In genomic region chr16:14509055-14509454, GRCh38 we compare ENCODE assay signal across 1 cellular context.
TF ChIP-seq lines count a peak whose summit lies in the region.

No MANE protein-coding gene starts in this region.

TF ChIP-seq in HepG2, 621 proteins besides CTCF, POLR2A, EP300 and RAD21 (continued from another document and continues in another):
- no peak for TF ChIP-seq ZNF800 (CRISPR knock-in tag; IDR thresholded peaks at IDR 0.05)
- no peak for TF ChIP-seq FOXP1 (IDR thresholded peaks at IDR 0.05)
- TF ChIP-seq FOXP1 (CRISPR knock-in tag; IDR thresholded peaks at IDR 0.05), result 0 out of 2 replicates have a peak, but pooled peaks have one; percentile 39
- no peak for TF ChIP-seq MIXL1 (CRISPR knock-in tag; IDR thresholded peaks at IDR 0.05)
- TF ChIP-seq ZMAT3 (CRISPR knock-in tag; conservative IDR thresholded peaks at IDR 0.05), result no peak
- TF ChIP-seq YEATS2 (CRISPR knock-in tag; IDR thresholded peaks at IDR 0.05; ENCODE audit: borderline replicate concordance), result no peak
- TF ChIP-seq NFIB (CRISPR knock-in tag; IDR thresholded peaks at IDR 0.05; ENCODE audit: borderline replicate concordance), result no peak
- TF ChIP-seq MBD4 (IDR thresholded peaks at IDR 0.05; ENCODE audit: borderline replicate concordance, low read length), result no peak
- TF ChIP-seq SRSF9 (IDR thresholded peaks at IDR 0.05; ENCODE audit: borderline replicate concordance, insufficient read depth, low read depth, low read length, poor library complexity, severe bottlenecking), result no peak
- TF ChIP-seq TFAP4 (IDR thresholded peaks at IDR 0.05; ENCODE audit: borderline replicate concordance, low read depth), result peak; percentile 63; the same call in 1 of the 2 replicates
- no peak for TF ChIP-seq KMT2A (CRISPR knock-in tag; IDR thresholded peaks at IDR 0.05)
- TF ChIP-seq PHF8 (CRISPR knock-in tag; IDR thresholded peaks at IDR 0.05), result no peak
- no peak for TF ChIP-seq AFF4 (CRISPR knock-in tag; IDR thresholded peaks at IDR 0.05)
- no peak for TF ChIP-seq ZNF773 (CRISPR knock-in tag; IDR thresholded peaks at IDR 0.05; ENCODE audit: borderline replicate concordance)
- TF ChIP-seq THAP11 (CRISPR knock-in tag; IDR thresholded peaks at IDR 0.05), result no peak
- peak; percentile 34; the same call in 1 of the 2 replicates for TF ChIP-seq ZNF580 (CRISPR knock-in tag; IDR thresholded peaks at IDR 0.05; ENCODE audit: borderline replicate concordance, low read depth)
- no peak for TF ChIP-seq ZNF33B (CRISPR knock-in tag; IDR thresholded peaks at IDR 0.05)
- no peak for TF ChIP-seq MED13 (CRISPR knock-in tag; IDR thresholded peaks at IDR 0.05)
- no peak for TF ChIP-seq ZNF724P (CRISPR knock-in tag; IDR thresholded peaks at IDR 0.05; ENCODE audit: borderline replicate concordance)
- TF ChIP-seq ZNF547 (CRISPR knock-in tag; IDR thresholded peaks at IDR 0.05), result no peak
- no peak for TF ChIP-seq RFXAP (CRISPR knock-in tag; IDR thresholded peaks at IDR 0.05; ENCODE audit: borderline replicate concordance)
- no peak for TF ChIP-seq HOMEZ (CRISPR knock-in tag; IDR thresholded peaks at IDR 0.05; ENCODE audit: low read depth)
- TF ChIP-seq ZNF83 (CRISPR knock-in tag; IDR thresholded peaks at IDR 0.05; ENCODE audit: borderline replicate concordance), result no peak
- no peak for TF ChIP-seq CAMTA2 (CRISPR knock-in tag; IDR thresholded peaks at IDR 0.05; ENCODE audit: borderline replicate concordance)
- TF ChIP-seq PBX3 (CRISPR knock-in tag; IDR thresholded peaks at IDR 0.05; ENCODE audit: borderline replicate concordance), result no peak
- TF ChIP-seq HMG20A (CRISPR knock-in tag; IDR thresholded peaks at IDR 0.05; ENCODE audit: borderline replicate concordance), result peak; percentile 23; the same call in 1 of the 2 replicates
- TF ChIP-seq ZNF850 (CRISPR knock-in tag; conservative IDR thresholded peaks at IDR 0.05), result no peak
- no peak for TF ChIP-seq KLF12 (CRISPR knock-in tag; IDR thresholded peaks at IDR 0.05; ENCODE audit: borderline replicate concordance)
- peak; percentile 38; the same call in 1 of the 2 replicates for TF ChIP-seq GATAD2A (CRISPR knock-in tag; IDR thresholded peaks at IDR 0.05)
- no peak for TF ChIP-seq PBX2 (CRISPR knock-in tag; IDR thresholded peaks at IDR 0.05)
- no peak for TF ChIP-seq ZNF17 (CRISPR knock-in tag; IDR thresholded peaks at IDR 0.05)
- peak; percentile 42; the same call in 1 of the 2 replicates for TF ChIP-seq FOXA3 (CRISPR knock-in tag; IDR thresholded peaks at IDR 0.05)
- TF ChIP-seq ZNF142 (CRISPR knock-in tag; IDR thresholded peaks at IDR 0.05), result no peak
- no peak for TF ChIP-seq ISX (CRISPR knock-in tag; conservative IDR thresholded peaks at IDR 0.05)
- TF ChIP-seq KDM3A (CRISPR knock-in tag; IDR thresholded peaks at IDR 0.05; ENCODE audit: low read depth), result no peak
- TF ChIP-seq ZNF572 (CRISPR knock-in tag; IDR thresholded peaks at IDR 0.05), result no peak
- TF ChIP-seq ZEB1 (IDR thresholded peaks at IDR 0.05; ENCODE audit: insufficient replicate concordance, low read depth), result no peak
- no peak for TF ChIP-seq HES4 (CRISPR knock-in tag; IDR thresholded peaks at IDR 0.05; ENCODE audit: borderline replicate concordance)
- TF ChIP-seq ERF (CRISPR knock-in tag; IDR thresholded peaks at IDR 0.05), result 0 out of 2 replicates have a peak, but pooled peaks have one; percentile 22
- no peak for TF ChIP-seq ZSCAN25 (CRISPR knock-in tag; IDR thresholded peaks at IDR 0.05)
- TF ChIP-seq ESRRA (CRISPR knock-in tag; IDR thresholded peaks at IDR 0.05; ENCODE audit: low read depth), result 0 out of 2 replicates have a peak, but pooled peaks have one; percentile 0
- TF ChIP-seq KAT2B (IDR thresholded peaks at IDR 0.05; ENCODE audit: borderline replicate concordance, low read depth, low read length), result no peak
- no peak for TF ChIP-seq NR1H2 (CRISPR knock-in tag; IDR thresholded peaks at IDR 0.05; ENCODE audit: borderline replicate concordance, low read depth)
- TF ChIP-seq ZNF782 (CRISPR knock-in tag; IDR thresholded peaks at IDR 0.05; ENCODE audit: borderline replicate concordance), result no peak
- peak; percentile 32; the same call in 1 of the 2 replicates for TF ChIP-seq RFX3 (CRISPR knock-in tag; IDR thresholded peaks at IDR 0.05)
- no peak for TF ChIP-seq NR2C2 (CRISPR knock-in tag; IDR thresholded peaks at IDR 0.05; ENCODE audit: borderline replicate concordance)
- no peak for TF ChIP-seq ZNF354B (CRISPR knock-in tag; IDR thresholded peaks at IDR 0.05)
- 0 out of 2 replicates have a peak, but pooled peaks have one; percentile 27 for TF ChIP-seq ZBTB33 (CRISPR knock-in tag; IDR thresholded peaks at IDR 0.05)
- TF ChIP-seq ZNF644 (CRISPR knock-in tag; IDR thresholded peaks at IDR 0.05; ENCODE audit: low read depth), result no peak
